ENCODE assay signal across 11 cellular contexts in the genomic region with DNA sequence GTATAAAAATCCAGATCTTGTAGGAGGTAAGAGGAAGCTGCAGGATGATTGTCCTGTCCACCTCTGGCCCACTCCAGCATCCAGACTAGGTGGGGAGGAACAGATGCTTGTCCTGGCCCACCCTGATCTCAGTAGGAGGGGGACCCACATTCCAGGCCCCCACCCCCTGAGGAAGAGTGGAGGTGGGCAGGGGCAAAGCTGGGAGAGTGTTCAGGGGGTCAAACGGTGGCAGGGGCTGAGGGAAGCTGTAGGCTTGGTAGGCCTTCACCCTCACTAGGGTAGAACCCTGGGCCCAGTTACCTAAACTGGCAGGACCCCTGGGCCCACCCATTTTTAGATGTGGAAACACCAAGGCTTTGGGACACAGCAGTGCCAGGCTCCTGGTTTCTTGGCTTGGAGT. TPM values are rescaled to one million over a fixed set of nuclear protein-coding genes. Genes with fewer than 3 reads are reported as not detected.
DNase-seq lines count a peak whose midpoint lies in the region; ATAC-seq, FAIRE-seq and TF ChIP-seq lines count a peak whose summit lies in the region.
"Had no signal": no experiment of that assay in that cellular context is flagged by ENCODE, and none has a peak within 500 bp of the region (broad histone marks: within the 10 kb centered on the region; RNA-seq: fewer than 3 reads in every experiment).

No MANE protein-coding gene starts in this region.

- no peaks in the 10 kb centered on the region for H3K27me3 ChIP-seq in CD8-positive, alpha-beta memory T cell (ENCODE audit: insufficient read depth, low read length, poor library complexity, severe bottlenecking)
- H3K27me3 ChIP-seq in spleen (replicated peaks in 1 of 7) (no peaks in the 10 kb centered on the region), MG63 (no peaks in the 10 kb centered on the region)

- H3K36me3 ChIP-seq in CD8-positive, alpha-beta memory T cell (ENCODE audit: insufficient read depth, low read length): no peaks in the 10 kb centered on the region
- H3K36me3 ChIP-seq in kidney (ENCODE audit: control insufficient read depth in 1 of 2, insufficient read depth in 2 of 2, low read length in 2 of 2) (peaks cover 3 to 8% of the 10 kb centered on the region in 2 donors), spleen (peaks cover 0 to 24% (median 7%) of the 10 kb centered on the region in 6 donors), MG63 (peaks cover under 1% of the 10 kb centered on the region; the same call in 1 of the 2 replicates)

- peak overlapping the region; percentile 74 for H3K27ac ChIP-seq in CD8-positive, alpha-beta memory T cell (ENCODE audit: low read depth, low read length)
- H3K27ac ChIP-seq in RWPE1 (peak overlapping the region; percentile 63), kidney (ENCODE audit: low read depth in 2 of 2, low read length in 2 of 2) (peak overlapping the region in 1 of 2 donors; percentile 24), spleen (peak overlapping the region in 7 of 8 donors; percentile 15 to 93 (median 90))

- peaks cover 0 to 4% of the 10 kb centered on the region in 2 donors for H3K27me3 Mint-ChIP-seq in CD8-positive, alpha-beta memory T cell

- no peak overlapping the region for H3K4me3 ChIP-seq in CD8-positive, alpha-beta memory T cell (ENCODE audit: low read length)
- no peak overlapping the region for H3K4me3 ChIP-seq in kidney (ENCODE audit: low read length in 2 of 2)
- H3K4me3 ChIP-seq in spleen: peak overlapping the region in 1 of 8 donors; percentile 7
- H3K4me3 ChIP-seq in MG63: no peak overlapping the region

- CTCF ChIA-PET in CD8-positive, alpha-beta memory T cell (lab: Charles Lee): interaction anchor here (0.7 to 19.1 kb wide), 12 partner anchors 10 to 126 kb away, joined by 3 to 414 read pairs (median 10); a partner anchor contains a TSS
- CTCF ChIA-PET in RWPE1 (lab: Yijun Ruan, JAX): interaction anchor here (0.6 to 11.5 kb wide), 6 partner anchors 18 to 1964 kb away, joined by 3 to 167 read pairs (median 3); a partner anchor contains a TSS

- peak overlapping the region in 1 of 2 donors; percentile 51 for H3K9ac ChIP-seq in kidney (ENCODE audit: low read length in 2 of 2)

- POLR2A ChIA-PET in CD8-positive, alpha-beta memory T cell (lab: Charles Lee): interaction anchor here (0.6 kb wide), 1 partner anchor 36 kb away, joined by 3 read pairs; no protein-coding TSS in a partner anchor
- POLR2A ChIA-PET in RWPE1 (lab: Yijun Ruan, JAX; ENCODE audit: low non-redundant PET): no interaction called here

- peaks cover 21% of the 10 kb centered on the region for H3K4me1 ChIP-seq in CD8-positive, alpha-beta memory T cell (ENCODE audit: insufficient read depth, low read length)
- H3K4me1 ChIP-seq in kidney (ENCODE audit: control insufficient read depth in 1 of 2, insufficient read depth in 1 of 2, low read depth in 1 of 2, low read length in 2 of 2) (peaks cover 14 to 43% of the 10 kb centered on the region in 2 donors), spleen (peaks cover 30 to 86% (median 73%) of the 10 kb centered on the region in 6 donors)

- peak overlapping the region in 1 of 8 donors; percentile 19 for H3K27ac Mint-ChIP-seq in CD8-positive, alpha-beta memory T cell

- peaks cover 20 to 29% (median 22%) of the 10 kb centered on the region in 3 donors for H3K4me1 Mint-ChIP-seq in CD8-positive, alpha-beta memory T cell

- no peak for ATAC-seq in HG03442 (IDR thresholded peaks at IDR 0.05; ENCODE audit: unreplicated experiment)

- H3K4me3 Mint-ChIP-seq in CD8-positive, alpha-beta memory T cell: peak overlapping the region in 1 of 7 donors; percentile 15

- no peak for DNase-seq in CD8-positive, alpha-beta memory T cell
- no peak for DNase-seq in RWPE1 (ENCODE audit: low spot score)
- DNase-seq in kidney: peak; percentile 66
- peak; percentile 73 for DNase-seq in spleen
- no peak for DNase-seq in MG63
- no peak for DNase-seq in inferior parietal cortex (ENCODE audit: extremely low spot score)
- no peak for DNase-seq in NCI-H2196 (lab: John Stamatoyannopoulos, UW; ENCODE audit: unreplicated experiment)
- DNase-seq: activated CD8-positive, alpha-beta memory T cell treated with anti-CD3 and anti-CD28 coated beads, Interleukin-2, amount 50 U/mL, for 48 hours; NCI-H446 treated with DMSO at 0.1 percent for 48 hours had no signal

- TF ChIP-seq POLR2A in spleen (IDR thresholded peaks at IDR 0.05): no peak

- H3K9me3 Mint-ChIP-seq in CD8-positive, alpha-beta memory T cell: no peaks in the 10 kb centered on the region

- H3K9me3 ChIP-seq in CD8-positive, alpha-beta memory T cell (ENCODE audit: low read length): no peaks in the 10 kb centered on the region
- no peaks in the 10 kb centered on the region for H3K9me3 ChIP-seq in kidney (ENCODE audit: control insufficient read depth in 1 of 2, low read length in 2 of 2)
- H3K9me3 ChIP-seq in spleen: no peaks in the 10 kb centered on the region
- no peaks in the 10 kb centered on the region for H3K9me3 ChIP-seq in MG63

- TF ChIP-seq CTCF in RWPE1 (conservative IDR thresholded peaks at IDR 0.05; ENCODE audit: low read depth) (no peak), kidney (IDR thresholded peaks at IDR 0.05; ENCODE audit: borderline replicate concordance, extremely low read depth, insufficient read depth) (no peak), spleen (IDR thresholded peaks at IDR 0.05 in 8 of 11, conservative IDR thresholded peaks at IDR 0.05 in 3 of 11) (no peak)

- 28 to 75% (median 41%) methylated on average over 1 of the region's 1 CpG for WGBS in spleen, 5 donors

- H3K36me3 Mint-ChIP-seq in CD8-positive, alpha-beta memory T cell: peaks cover 0 to 4% (median 0%) of the 10 kb centered on the region in 3 donors

- FAIRE-seq in kidney (lab: Jason Lieb, UNC): no peak

- intact Hi-C loops in kidney (cut with DNase I): loop anchor here (5.0 kb wide), 1 partner anchor 60 kb away; no protein-coding TSS in a partner anchor
- intact Hi-C loops in spleen (cut with DNase I; ENCODE audit: low total_unique reads): no loop called here

RNA-seq across cellular contexts. Expression of a gene that starts 4.1 kb away (rescaled TPM):
- 10 to 100 TPM; 10.9 to 11.5 TPM for total RNA-seq in CD8-positive, alpha-beta memory T cell
- polyA plus RNA-seq in CD8-positive, alpha-beta memory T cell: 9.1 TPM
- 69.9 TPM for total RNA-seq in kidney
- polyA plus RNA-seq in kidney (ENCODE audit: insufficient read depth, low read depth, low replicate concordance): 56.9 TPM
- total RNA-seq in spleen: 10 to 100 TPM; 20.2 to 66.4 (median 42.3) TPM
- 10 to 100 TPM in 1 of 3 donors, 1 to 10 TPM in 2; 8.4 to 24.1 (median 9.5) TPM for polyA plus RNA-seq in spleen
- 14.2 and 17.6 TPM in 2 replicates for total RNA-seq in MG63 (2014; rRNA removed; shearing (Covaris generic); ENCODE audit: low replicate concordance)

RNA-seq across cellular contexts. Expression of a gene that starts 18.5 kb away (rescaled TPM):
- 1 to 10 TPM in 1 of 2 experiments, under 1 TPM in 1; 0.95 to 1.1 TPM for total RNA-seq in CD8-positive, alpha-beta memory T cell
- polyA plus RNA-seq in CD8-positive, alpha-beta memory T cell: 0.15 TPM
- total RNA-seq in kidney (179 TPM), spleen (10 to 100 TPM; 50.6 to 84.3 (median 57.8) TPM)
- polyA plus RNA-seq in kidney (ENCODE audit: insufficient read depth, low read depth, low replicate concordance) (84.3 TPM), spleen (100 to 1,000 TPM in 1 of 3 donors, 10 to 100 TPM in 2; 21.4 to 116 (median 64.3) TPM)
- total RNA-seq in MG63 (2014; rRNA removed; shearing (Covaris generic); ENCODE audit: low replicate concordance): 2.9 and 6.1 TPM in 2 replicates

RNA-seq across cellular contexts. Expression of a gene that starts 42.6 kb away (rescaled TPM):
- total RNA-seq in CD8-positive, alpha-beta memory T cell: 100 to 1,000 TPM; 206 to 207 TPM
- polyA plus RNA-seq in CD8-positive, alpha-beta memory T cell: 23.1 TPM
- total RNA-seq in kidney (132 TPM), spleen (100 to 1,000 TPM in 5 of 7 donors, 10 to 100 TPM in 2; 74.9 to 158 (median 132) TPM)
- polyA plus RNA-seq in kidney (ENCODE audit: insufficient read depth, low read depth, low replicate concordance) (35.0 TPM), spleen (10 to 100 TPM; 39.6 to 76.7 (median 52.2) TPM)
- 30.5 and 31.5 TPM in 2 replicates for total RNA-seq in MG63 (2014; rRNA removed; shearing (Covaris generic); ENCODE audit: low replicate concordance)

RNA-seq across cellular contexts. Expression of a gene that starts 51.9 kb away (rescaled TPM):
- total RNA-seq in CD8-positive, alpha-beta memory T cell: not detected
- polyA plus RNA-seq in CD8-positive, alpha-beta memory T cell: not detected
- total RNA-seq in kidney: 0.91 TPM
- 0.28 TPM for polyA plus RNA-seq in kidney (ENCODE audit: insufficient read depth, low read depth, low replicate concordance)
- total RNA-seq in spleen: under 1 TPM in 3 of 7 donors, not detected in 4; 0.32 to 0.92 (median 0.70) TPM
- polyA plus RNA-seq in spleen: under 1 TPM; 0.05 to 0.16 (median 0.13) TPM
- total RNA-seq in MG63 (2014; rRNA removed; shearing (Covaris generic); ENCODE audit: low replicate concordance): not detected in 2 replicates
- total RNA-seq: mononuclear cell had no signal

Comparison
In these comparisons a context has a peak if more than half of its experiments do, and no peak if none do; other contexts are left out.
1. DNase-seq: peak in kidney (single experiment) and spleen (single experiment); none in CD8-positive, alpha-beta memory T cell (0 of 5), RWPE1 (single experiment), MG63 (single experiment), inferior parietal cortex (single experiment) and NCI-H2196 (single experiment).